In the genomic region with DNA sequence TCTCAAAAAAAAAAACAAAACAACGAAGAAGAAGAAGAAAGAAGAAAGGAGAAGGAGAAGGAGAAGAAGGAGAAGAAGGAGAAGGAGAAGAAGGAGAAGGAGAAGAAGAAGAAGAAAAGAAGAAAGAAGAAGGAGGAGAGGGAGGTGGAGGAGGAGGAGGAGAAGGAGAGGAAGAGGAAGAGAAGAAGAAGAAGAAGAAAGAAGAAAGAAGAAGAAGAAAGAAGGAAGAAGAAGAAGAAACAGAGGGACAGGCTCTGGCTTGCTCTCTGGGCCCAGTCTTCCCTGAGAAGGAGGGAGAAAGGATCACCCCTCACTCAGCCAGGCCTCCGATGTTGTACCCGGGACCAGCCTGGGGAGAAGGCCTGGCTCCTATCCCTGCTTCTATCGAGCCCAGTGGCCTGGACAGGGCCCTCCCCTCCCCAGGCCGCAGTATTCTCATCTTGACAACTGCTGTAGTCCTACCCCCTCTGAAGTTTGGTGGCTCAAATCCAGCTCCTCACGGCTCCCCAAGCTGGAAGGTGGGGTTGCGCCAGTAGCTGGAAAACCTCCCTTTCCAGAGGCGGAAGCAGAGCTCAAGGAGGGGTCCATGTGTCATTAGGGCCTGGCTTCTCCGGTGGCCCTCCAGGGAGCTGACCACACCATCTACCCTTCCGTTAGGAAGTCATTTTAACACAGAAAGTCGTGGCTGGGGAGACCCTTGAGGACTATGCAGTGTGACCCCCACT, we compare ENCODE assay signal across 2 cellular contexts.
TF ChIP-seq lines count a peak whose summit lies in the region.

No MANE protein-coding gene starts in this region.

TF ChIP-seq in SK-N-SH, 30 proteins besides CTCF, POLR2A, EP300 and RAD21 (continued from another document):
- TF ChIP-seq USF2 (IDR thresholded peaks at IDR 0.05; ENCODE audit: borderline replicate concordance, low read depth, low read length) (no peak), PBX3 (IDR thresholded peaks at IDR 0.05) (no peak), NFIC (IDR thresholded peaks at IDR 0.05; ENCODE audit: borderline replicate concordance) (no peak), SMC3 (IDR thresholded peaks at IDR 0.05; ENCODE audit: low read depth, low read length) (no peak), FOXM1 (IDR thresholded peaks at IDR 0.05; ENCODE audit: low read depth) (no peak), SIN3A (IDR thresholded peaks at IDR 0.05; ENCODE audit: borderline replicate concordance, low read depth, low read length) (no peak), EZH2phosphoT487 (IDR thresholded peaks at IDR 0.05; ENCODE audit: borderline replicate concordance, low read depth) (no peak)

TF ChIP-seq in SK-N-SH treated with all-trans-retinoic acid at 6 μM for 48 hours, 23 proteins besides CTCF, POLR2A, EP300 and RAD21 (continued from another document):
- TF ChIP-seq, protein P1, sequence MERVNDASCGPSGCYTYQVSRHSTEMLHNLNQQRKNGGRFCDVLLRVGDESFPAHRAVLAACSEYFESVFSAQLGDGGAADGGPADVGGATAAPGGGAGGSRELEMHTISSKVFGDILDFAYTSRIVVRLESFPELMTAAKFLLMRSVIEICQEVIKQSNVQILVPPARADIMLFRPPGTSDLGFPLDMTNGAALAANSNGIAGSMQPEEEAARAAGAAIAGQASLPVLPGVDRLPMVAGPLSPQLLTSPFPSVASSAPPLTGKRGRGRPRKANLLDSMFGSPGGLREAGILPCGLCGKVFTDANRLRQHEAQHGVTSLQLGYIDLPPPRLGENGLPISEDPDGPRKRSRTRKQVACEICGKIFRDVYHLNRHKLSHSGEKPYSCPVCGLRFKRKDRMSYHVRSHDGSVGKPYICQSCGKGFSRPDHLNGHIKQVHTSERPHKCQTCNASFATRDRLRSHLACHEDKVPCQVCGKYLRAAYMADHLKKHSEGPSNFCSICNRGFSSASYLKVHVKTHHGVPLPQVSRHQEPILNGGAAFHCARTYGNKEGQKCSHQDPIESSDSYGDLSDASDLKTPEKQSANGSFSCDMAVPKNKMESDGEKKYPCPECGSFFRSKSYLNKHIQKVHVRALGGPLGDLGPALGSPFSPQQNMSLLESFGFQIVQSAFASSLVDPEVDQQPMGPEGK (CRISPR knock-in tag; IDR thresholded peaks at IDR 0.05; ENCODE audit: borderline replicate concordance) = no peak
- TF ChIP-seq, protein P2, sequence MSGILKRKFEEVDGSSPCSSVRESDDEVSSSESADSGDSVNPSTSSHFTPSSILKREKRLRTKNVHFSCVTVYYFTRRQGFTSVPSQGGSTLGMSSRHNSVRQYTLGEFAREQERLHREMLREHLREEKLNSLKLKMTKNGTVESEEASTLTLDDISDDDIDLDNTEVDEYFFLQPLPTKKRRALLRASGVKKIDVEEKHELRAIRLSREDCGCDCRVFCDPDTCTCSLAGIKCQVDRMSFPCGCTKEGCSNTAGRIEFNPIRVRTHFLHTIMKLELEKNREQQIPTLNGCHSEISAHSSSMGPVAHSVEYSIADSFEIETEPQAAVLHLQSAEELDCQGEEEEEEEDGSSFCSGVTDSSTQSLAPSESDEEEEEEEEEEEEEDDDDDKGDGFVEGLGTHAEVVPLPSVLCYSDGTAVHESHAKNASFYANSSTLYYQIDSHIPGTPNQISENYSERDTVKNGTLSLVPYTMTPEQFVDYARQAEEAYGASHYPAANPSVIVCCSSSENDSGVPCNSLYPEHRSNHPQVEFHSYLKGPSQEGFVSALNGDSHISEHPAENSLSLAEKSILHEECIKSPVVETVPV (CRISPR knock-in tag; IDR thresholded peaks at IDR 0.05) = no peak
- TF ChIP-seq ESRRG (CRISPR knock-in tag; IDR thresholded peaks at IDR 0.05) (no peak), TOX (CRISPR knock-in tag; IDR thresholded peaks at IDR 0.05; ENCODE audit: borderline replicate concordance) (no peak), CSDC2 (CRISPR knock-in tag; IDR thresholded peaks at IDR 0.05) (no peak), TCF4 (CRISPR knock-in tag; IDR thresholded peaks at IDR 0.05; ENCODE audit: borderline replicate concordance) (no peak), ISL1 (CRISPR knock-in tag; IDR thresholded peaks at IDR 0.05) (no peak), ZNF70 (CRISPR knock-in tag; IDR thresholded peaks at IDR 0.05) (no peak), GLIS3 (CRISPR knock-in tag; IDR thresholded peaks at IDR 0.05) (no peak), PPARA (CRISPR knock-in tag; IDR thresholded peaks at IDR 0.05; ENCODE audit: borderline replicate concordance) (no peak), ZC3H10 (CRISPR knock-in tag; IDR thresholded peaks at IDR 0.05) (no peak), POU6F1 (CRISPR knock-in tag; IDR thresholded peaks at IDR 0.05; ENCODE audit: borderline replicate concordance, low read depth) (no peak)
TF ChIP-seq in SK-N-SH treated with all-trans-retinoic acid at 6 μM for 48 hours: peak in this region for 0.
